In the genomic region with DNA sequence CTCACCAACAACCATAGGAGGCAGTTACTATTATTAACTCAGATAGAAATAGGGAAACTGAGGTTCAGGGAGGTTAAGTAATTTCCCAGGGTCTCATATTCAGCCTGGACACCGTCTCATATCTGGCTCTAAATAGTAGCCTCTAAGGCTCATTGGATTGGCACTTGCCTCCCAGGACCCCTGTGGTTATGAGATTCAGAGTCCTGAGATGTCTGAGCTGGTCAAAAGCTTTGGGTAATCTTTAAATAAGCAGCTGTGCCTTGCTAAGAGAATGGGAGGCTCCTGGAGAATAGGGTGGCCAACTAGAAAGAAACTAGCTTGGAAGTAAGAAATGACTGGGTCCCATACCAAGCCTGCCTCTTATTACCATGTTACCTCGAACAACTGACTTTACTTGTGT, we compare ENCODE assay signal across 25 cellular contexts. TPM values are rescaled to one million over a fixed set of nuclear protein-coding genes. Genes with fewer than 3 reads are reported as not detected.
"Had no signal": no experiment of that assay in that cellular context is flagged by ENCODE, and none has a peak within 500 bp of the region (broad histone marks: within the 10 kb centered on the region; RNA-seq: fewer than 3 reads in every experiment).

No MANE protein-coding gene starts in this region.

- H3K27ac Mint-ChIP-seq: IgD-negative memory B cell had no signal

- H3K4me1 ChIP-seq: SJSA1 had no signal

- H3K36me3 ChIP-seq: SJSA1 had no signal

- H3K4me3 ChIP-seq: K562, SJSA1, SK-N-MC had no signal

- H3K9ac ChIP-seq: KMS-11 had no signal

- H3K4me2 ChIP-seq: KMS-11 had no signal

- DNase-seq: Kasumi-1, MM.1S, NCI-H1092 treated with DMSO at 0.1 percent for 48 hours, NCI-H1417, NCI-H1436 treated with DMSO at 0.1 percent for 48 hours, NCI-H1694, NCI-H187 treated with DMSO at 0.1 percent for 48 hours, NCI-H2029 treated with DMSO at 0.1 percent for 48 hours, NCI-H2171 treated with DMSO at 0.1 percent for 48 hours, NCI-H345, NCI-H446 treated with DMSO at 0.1 percent for 48 hours, NCI-H510A treated with DMSO at 0.1 percent for 48 hours, NCI-H526, Right ventricle myocardium superior, RPMI8226, SIG-M5 had no signal

- H3K27ac ChIP-seq: HL-60, KMS-11, SJSA1, SK-N-MC had no signal

- H3K4me3 Mint-ChIP-seq: IgD-negative memory B cell had no signal

- FAIRE-seq: HTR-8/SVneo, K562, RCC 7860 had no signal

- H3K4me1 Mint-ChIP-seq: IgD-negative memory B cell had no signal

RNA-seq across cellular contexts. Expression of a gene that starts 50.3 kb away (rescaled TPM):
- total RNA-seq: K562, M059J, Right ventricle myocardium superior, SJSA1 had no signal
- polyA plus RNA-seq: IgD-negative memory B cell had no signal
